ENCODE assay signal across 2 cellular contexts in genomic region chr3:171863920-171864319, GRCh38.
TF ChIP-seq lines count a peak whose summit lies in the region.

No MANE protein-coding gene starts in this region.

TF ChIP-seq in IMR-90, 13 proteins besides CTCF, POLR2A, EP300 and RAD21:
- TF ChIP-seq CEBPB (IDR thresholded peaks at IDR 0.05; ENCODE audit: low read depth, low read length) (no peak), MAZ (IDR thresholded peaks at IDR 0.05; ENCODE audit: borderline replicate concordance, low read depth, low read length) (no peak), MAFK (IDR thresholded peaks at IDR 0.05; ENCODE audit: low read depth, low read length) (no peak), MXI1 (IDR thresholded peaks at IDR 0.05; ENCODE audit: borderline replicate concordance, low read depth, low read length) (no peak), RCOR1 (IDR thresholded peaks at IDR 0.05; ENCODE audit: insufficient replicate concordance, low read length) (no peak), BHLHE40 (IDR thresholded peaks at IDR 0.05; ENCODE audit: low read depth, low read length) (no peak), RFX5 (IDR thresholded peaks at IDR 0.05; ENCODE audit: low read depth, low read length) (no peak), FOS (IDR thresholded peaks at IDR 0.05; ENCODE audit: low read depth, low read length) (no peak), CHD1 (IDR thresholded peaks at IDR 0.05; ENCODE audit: low read depth, low read length) (no peak), USF2 (IDR thresholded peaks at IDR 0.05; ENCODE audit: low read depth, low read length) (no peak), SMC3 (IDR thresholded peaks at IDR 0.05; ENCODE audit: low read depth, low read length) (no peak), ELK1 (IDR thresholded peaks at IDR 0.05; ENCODE audit: borderline replicate concordance, low read depth, low read length) (no peak), NFE2L2 (IDR thresholded peaks at IDR 0.05; ENCODE audit: low read depth, low read length) (no peak)

TF ChIP-seq in K562, 482 proteins besides CTCF, POLR2A, EP300 and RAD21:
- TF ChIP-seq RBM25 (IDR thresholded peaks at IDR 0.05; ENCODE audit: low read depth, low read length, severe bottlenecking) (peak; percentile 68), ZNF197 (CRISPR knock-in tag; IDR thresholded peaks at IDR 0.05; ENCODE audit: low read depth) (no peak), BCOR (IDR thresholded peaks at IDR 0.05) (peak; percentile 38; the same call in 1 of the 2 replicates)
